Comparison of ENCODE assay signal across 3 cellular contexts in the genomic region with DNA sequence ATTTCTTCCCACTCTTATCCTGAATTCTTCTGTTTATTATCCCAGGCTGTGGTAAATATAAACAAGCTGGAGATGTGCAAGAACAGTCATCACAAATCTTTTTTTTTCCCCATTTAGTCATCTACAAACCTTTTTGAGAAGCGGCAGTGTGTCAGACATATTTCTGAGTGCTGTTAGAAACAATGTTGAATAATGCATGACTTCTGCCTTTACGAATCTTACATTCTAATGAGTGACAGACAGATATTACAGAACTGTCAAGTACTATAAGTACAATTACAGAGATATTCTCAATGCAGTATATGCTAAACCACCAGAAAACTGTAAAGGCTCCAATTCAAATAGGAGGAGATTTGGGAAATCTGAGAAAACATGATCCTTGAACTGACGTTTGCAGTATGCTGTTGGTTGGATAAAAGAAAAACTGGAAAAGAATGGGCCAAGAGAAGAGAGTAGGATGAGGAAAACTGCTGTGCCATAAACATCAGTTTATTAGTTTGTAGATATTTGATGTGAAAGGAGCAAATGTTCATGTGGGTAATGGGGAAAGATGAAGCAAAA.
"Had no signal": no experiment of that assay in that cellular context is flagged by ENCODE, and none has a peak within 500 bp of the region (broad histone marks: within the 10 kb centered on the region; RNA-seq: fewer than 3 reads in every experiment).

No MANE protein-coding gene starts in this region.

- DNase-seq: GDM1, GF-D8 had no signal

- H3K4me3 ChIP-seq: GM12878 had no signal
